17 cellular contexts compared by ENCODE assay signal in genomic region chrX:68889244-68889643, GRCh38.
"Had no signal": no experiment of that assay in that cellular context is flagged by ENCODE, and none has a peak within 500 bp of the region (broad histone marks: within the 10 kb centered on the region; RNA-seq: fewer than 3 reads in every experiment).

No MANE protein-coding gene starts in this region.

- H3K4me2 ChIP-seq: hepatocyte had no signal

- H3K4me3 Mint-ChIP-seq: activated CD4-positive, alpha-beta memory T cell treated with anti-CD3 and anti-CD28 coated beads for 36 hours; activated naive CD4-positive, alpha-beta T cell treated with anti-CD3 and anti-CD28 coated beads, Interleukin-2, amount 10 ng/mL, durations not matched to agents 7 days and 5 days; activated T-helper 17 cell treated with anti-CD3 and anti-CD28 coated beads, Interleukin-2, amount 50 U/mL, for 72 hours; nephron progenitor cell; stimulated activated memory B cell treated with anti-CD40 and anti-IgM and Interleukin-4, amounts not matched to agents 10 μg/mL and 1 μg/mL and 100 μg/mL, for 72 hours; T-helper 17 cell had no signal

- H3K9me3 ChIP-seq: gastrocnemius medialis, left ventricle myocardium inferior, spleen had no signal

- H3K27me3 Mint-ChIP-seq: activated CD4-positive, alpha-beta memory T cell treated with anti-CD3 and anti-CD28 coated beads for 36 hours; activated T-helper 17 cell treated with anti-CD3 and anti-CD28 coated beads, Interleukin-2, amount 50 U/mL, for 72 hours; stimulated activated memory B cell treated with anti-CD40 and anti-IgM and Interleukin-4, amounts not matched to agents 10 μg/mL and 1 μg/mL and 100 μg/mL, for 72 hours; T-helper 17 cell had no signal

- H3K4me1 Mint-ChIP-seq: activated naive CD4-positive, alpha-beta T cell treated with anti-CD3 and anti-CD28 coated beads, Interleukin-2, amount 10 ng/mL, durations not matched to agents 7 days and 5 days; activated T-helper 17 cell treated with anti-CD3 and anti-CD28 coated beads, Interleukin-2, amount 50 U/mL, for 72 hours; stimulated activated memory B cell treated with anti-CD40 and anti-IgM and Interleukin-4, amounts not matched to agents 10 μg/mL and 1 μg/mL and 100 μg/mL, for 72 hours; T-helper 17 cell had no signal

- DNase-seq: activated CD4-positive, alpha-beta memory T cell treated with anti-CD3 and anti-CD28 coated beads for 36 hours; activated naive CD4-positive, alpha-beta T cell treated with anti-CD3 and anti-CD28 coated beads, Interleukin-2, amount 10 ng/mL, durations not matched to agents 7 days and 5 days; effector memory CD4-positive, alpha-beta T cell; gastrocnemius medialis; kidney; left ventricle myocardium inferior; mesenchymal stem cell; nephron progenitor cell; spleen; stimulated activated CD4-positive, alpha-beta T cell treated with anti-CD3 and anti-CD28 coated beads, Interleukin-1b, Interleukin-23, amount 100 ng/mL, for 48 hours; T-helper 17 cell; trophoblast cell had no signal

- H3K9me3 Mint-ChIP-seq: activated CD4-positive, alpha-beta memory T cell treated with anti-CD3 and anti-CD28 coated beads for 36 hours; activated naive CD4-positive, alpha-beta T cell treated with anti-CD3 and anti-CD28 coated beads, Interleukin-2, amount 10 ng/mL, durations not matched to agents 7 days and 5 days; activated T-helper 17 cell treated with anti-CD3 and anti-CD28 coated beads, Interleukin-2, amount 50 U/mL, for 72 hours; stimulated activated memory B cell treated with anti-CD40 and anti-IgM and Interleukin-4, amounts not matched to agents 10 μg/mL and 1 μg/mL and 100 μg/mL, for 72 hours had no signal

- H3K36me3 Mint-ChIP-seq: activated CD4-positive, alpha-beta memory T cell treated with anti-CD3 and anti-CD28 coated beads for 36 hours; activated naive CD4-positive, alpha-beta T cell treated with anti-CD3 and anti-CD28 coated beads, Interleukin-2, amount 10 ng/mL, durations not matched to agents 7 days and 5 days; stimulated activated memory B cell treated with anti-CD40 and anti-IgM and Interleukin-4, amounts not matched to agents 10 μg/mL and 1 μg/mL and 100 μg/mL, for 72 hours had no signal

- H3K4me3 ChIP-seq: gastrocnemius medialis, hepatocyte, left ventricle myocardium inferior, spleen had no signal

- ATAC-seq: activated T-helper 17 cell treated with anti-CD3 and anti-CD28 coated beads, Interleukin-2, amount 50 U/mL, for 72 hours; gastrocnemius medialis; sciatic nerve; stimulated activated memory B cell treated with anti-CD40 and anti-IgM and Interleukin-4, amounts not matched to agents 10 μg/mL and 1 μg/mL and 100 μg/mL, for 72 hours; T-helper 17 cell had no signal

- H3K27ac Mint-ChIP-seq: activated CD4-positive, alpha-beta memory T cell treated with anti-CD3 and anti-CD28 coated beads for 36 hours; activated naive CD4-positive, alpha-beta T cell treated with anti-CD3 and anti-CD28 coated beads, Interleukin-2, amount 10 ng/mL, durations not matched to agents 7 days and 5 days; activated T-helper 17 cell treated with anti-CD3 and anti-CD28 coated beads, Interleukin-2, amount 50 U/mL, for 72 hours; nephron progenitor cell; stimulated activated memory B cell treated with anti-CD40 and anti-IgM and Interleukin-4, amounts not matched to agents 10 μg/mL and 1 μg/mL and 100 μg/mL, for 72 hours; T-helper 17 cell had no signal

- H3K27me3 ChIP-seq: hepatocyte had no signal

- H3K27ac ChIP-seq: epithelial cell of prostate, gastrocnemius medialis, hepatocyte, left ventricle myocardium inferior, spleen had no signal

- H3K36me3 ChIP-seq: gastrocnemius medialis, left ventricle myocardium inferior, spleen had no signal
